ENCODE assay signal across 1 cellular context in genomic region chr20:33663161-33664084, GRCh38.
TF ChIP-seq lines count a peak whose summit lies in the region.

No MANE protein-coding gene starts in this region.

TF ChIP-seq in K562, 482 proteins besides CTCF, POLR2A, EP300 and RAD21 (continued from another document and continues in another):
- peak; percentile 77; the same call in 1 of the 2 replicates for TF ChIP-seq ZNF583 (CRISPR knock-in tag; IDR thresholded peaks at IDR 0.05)
- TF ChIP-seq FOXK2 (conservative IDR thresholded peaks at IDR 0.05 in 1 of 2, IDR thresholded peaks at IDR 0.05 in 1 of 2; ENCODE audit: low read depth in 2 of 2), result no peak
- no peak for TF ChIP-seq CHCHD3 (CRISPR knock-in tag; IDR thresholded peaks at IDR 0.05)
- TF ChIP-seq NCOA2 (IDR thresholded peaks at IDR 0.05; ENCODE audit: partially characterized antibody in 2 of 2), result no peak
- no peak for TF ChIP-seq ZC3H8 (IDR thresholded peaks at IDR 0.05)
- no peak for TF ChIP-seq TCF15 (CRISPR knock-in tag; IDR thresholded peaks at IDR 0.05)
- TF ChIP-seq THRA (IDR thresholded peaks at IDR 0.05), result no peak
- TF ChIP-seq ZFP36 (IDR thresholded peaks at IDR 0.05; ENCODE audit: low read depth, low read length, partially characterized antibody), result no peak
- peak; percentile 31; the same call in 1 of the 2 replicates for TF ChIP-seq ZBTB17 (CRISPR knock-in tag; IDR thresholded peaks at IDR 0.05)
- TF ChIP-seq STAT5A (IDR thresholded peaks at IDR 0.05; ENCODE audit: borderline replicate concordance, low read length), result no peak
- peak; percentile 77 for TF ChIP-seq L3MBTL2 (IDR thresholded peaks at IDR 0.05)
- no peak for TF ChIP-seq MITF (IDR thresholded peaks at IDR 0.05)
- no peak for TF ChIP-seq GATAD2B (IDR thresholded peaks at IDR 0.05; ENCODE audit: borderline replicate concordance)
- TF ChIP-seq ZNF695 (CRISPR knock-in tag; IDR thresholded peaks at IDR 0.05), result 0 out of 2 replicates have a peak, but pooled peaks have one; percentile 76
- TF ChIP-seq HMG20B (CRISPR knock-in tag; IDR thresholded peaks at IDR 0.05), result no peak
- no peak for TF ChIP-seq PATZ1 (CRISPR knock-in tag; IDR thresholded peaks at IDR 0.05; ENCODE audit: borderline replicate concordance)
- no peak for TF ChIP-seq ZNF274 (IDR thresholded peaks at IDR 0.05; ENCODE audit: borderline replicate concordance, low read depth, low read length)
- TF ChIP-seq NFXL1 (CRISPR knock-in tag; IDR thresholded peaks at IDR 0.05), result no peak
- TF ChIP-seq TOE1 (IDR thresholded peaks at IDR 0.05; ENCODE audit: borderline replicate concordance), result no peak
- TF ChIP-seq TOE1 (CRISPR knock-in tag; IDR thresholded peaks at IDR 0.05; ENCODE audit: borderline replicate concordance, low read depth), result no peak
- no peak for TF ChIP-seq JUNB (CRISPR knock-in tag; conservative IDR thresholded peaks at IDR 0.05)
- TF ChIP-seq KLF16 (IDR thresholded peaks at IDR 0.05), result no peak
- TF ChIP-seq ZNF655 (CRISPR knock-in tag; IDR thresholded peaks at IDR 0.05), result no peak
- no peak for TF ChIP-seq CBX5 (IDR thresholded peaks at IDR 0.05; ENCODE audit: borderline replicate concordance, low read depth)
- no peak for TF ChIP-seq ZNF174 (CRISPR knock-in tag; IDR thresholded peaks at IDR 0.05)
- no peak for TF ChIP-seq ZKSCAN1 (IDR thresholded peaks at IDR 0.05; ENCODE audit: low read depth, low read length)
- TF ChIP-seq RHOXF2B (CRISPR knock-in tag; conservative IDR thresholded peaks at IDR 0.05), result no peak
- no peak for TF ChIP-seq ZNF277 (CRISPR knock-in tag; IDR thresholded peaks at IDR 0.05; ENCODE audit: borderline replicate concordance)
- TF ChIP-seq CHD1 (IDR thresholded peaks at IDR 0.05; ENCODE audit: low read length), result peak; percentile 63
- no peak for TF ChIP-seq TCF7 (IDR thresholded peaks at IDR 0.05; ENCODE audit: borderline replicate concordance)
- TF ChIP-seq KAT7 (CRISPR knock-in tag; IDR thresholded peaks at IDR 0.05; ENCODE audit: borderline replicate concordance), result no peak
- TF ChIP-seq ZNF24 (IDR thresholded peaks at IDR 0.05), result no peak
- no peak for TF ChIP-seq CBX2 (IDR thresholded peaks at IDR 0.05; ENCODE audit: insufficient read depth, low read length, poor library complexity, severe bottlenecking)
- peak; percentile 56; the same call in 1 of the 2 replicates for TF ChIP-seq CREM (IDR thresholded peaks at IDR 0.05; ENCODE audit: low read depth)
- no peak for TF ChIP-seq SMARCC2 (IDR thresholded peaks at IDR 0.05; ENCODE audit: low read depth)
- 0 out of 2 replicates have a peak, but pooled peaks have one; percentile 47 for TF ChIP-seq ARID3B (CRISPR knock-in tag; IDR thresholded peaks at IDR 0.05; ENCODE audit: borderline replicate concordance)
- TF ChIP-seq GTF2B (IDR thresholded peaks at IDR 0.05; ENCODE audit: extremely low read depth, insufficient read length), result no peak
- TF ChIP-seq ZKSCAN3 (CRISPR knock-in tag; IDR thresholded peaks at IDR 0.05), result no peak
- TF ChIP-seq ARNT (IDR thresholded peaks at IDR 0.05), result no peak
- no peak for TF ChIP-seq SREBF2 (CRISPR knock-in tag; IDR thresholded peaks at IDR 0.05)
- no peak for TF ChIP-seq ZNF436 (CRISPR knock-in tag; IDR thresholded peaks at IDR 0.05)
- no peak for TF ChIP-seq ZNF589 (CRISPR knock-in tag; IDR thresholded peaks at IDR 0.05; ENCODE audit: low read depth)
- 0 out of 2 replicates have a peak, but pooled peaks have one; percentile 10 for TF ChIP-seq GATAD2A (IDR thresholded peaks at IDR 0.05)
- peak; percentile 56 for TF ChIP-seq HCFC1 (IDR thresholded peaks at IDR 0.05; ENCODE audit: low read depth, low read length)
- no peak for TF ChIP-seq NR2C1 (IDR thresholded peaks at IDR 0.05)
- no peak for TF ChIP-seq NR2C1 (tag; IDR thresholded peaks at IDR 0.05)
- TF ChIP-seq DIDO1 (tag; IDR thresholded peaks at IDR 0.05; ENCODE audit: low read depth), result no peak
- no peak for TF ChIP-seq TAF15 (IDR thresholded peaks at IDR 0.05; ENCODE audit: low read depth, low read length)
- 0 out of 2 replicates have a peak, but pooled peaks have one; percentile 6 for TF ChIP-seq ZNF143 (CRISPR knock-in tag; IDR thresholded peaks at IDR 0.05)
- TF ChIP-seq FUS (optimal IDR thresholded peaks at IDR 0.05; ENCODE audit: low read depth, low read length), result peak; percentile 90
- no peak for TF ChIP-seq CHAMP1 (IDR thresholded peaks at IDR 0.05)
- TF ChIP-seq ZBED1 (IDR thresholded peaks at IDR 0.05), result no peak
- TF ChIP-seq NCOA1 (IDR thresholded peaks at IDR 0.05; ENCODE audit: low read depth), result peak; percentile 73; the same call in 1 of the 2 replicates
- TF ChIP-seq ZNF232 (CRISPR knock-in tag; IDR thresholded peaks at IDR 0.05), result no peak
- peak; percentile 51; the same call in 1 of the 2 replicates for TF ChIP-seq NKRF (IDR thresholded peaks at IDR 0.05; ENCODE audit: borderline replicate concordance)
- TF ChIP-seq MYBL2 (IDR thresholded peaks at IDR 0.05; ENCODE audit: low read depth), result no peak
- TF ChIP-seq MYBL2 (CRISPR knock-in tag; IDR thresholded peaks at IDR 0.05; ENCODE audit: borderline replicate concordance), result no peak
- no peak for TF ChIP-seq CBX3 (IDR thresholded peaks at IDR 0.05; ENCODE audit: borderline replicate concordance in 1 of 2, low read length in 2 of 2)
- TF ChIP-seq TFAP4 (CRISPR knock-in tag; IDR thresholded peaks at IDR 0.05; ENCODE audit: borderline replicate concordance), result peak; percentile 14; the same call in 1 of the 2 replicates
- TF ChIP-seq SMARCE1 (IDR thresholded peaks at IDR 0.05), result no peak
- no peak for TF ChIP-seq FOS (IDR thresholded peaks at IDR 0.05; ENCODE audit: extremely low read depth, insufficient read length)
